8 cellular contexts compared by ENCODE assay signal in the genomic region with DNA sequence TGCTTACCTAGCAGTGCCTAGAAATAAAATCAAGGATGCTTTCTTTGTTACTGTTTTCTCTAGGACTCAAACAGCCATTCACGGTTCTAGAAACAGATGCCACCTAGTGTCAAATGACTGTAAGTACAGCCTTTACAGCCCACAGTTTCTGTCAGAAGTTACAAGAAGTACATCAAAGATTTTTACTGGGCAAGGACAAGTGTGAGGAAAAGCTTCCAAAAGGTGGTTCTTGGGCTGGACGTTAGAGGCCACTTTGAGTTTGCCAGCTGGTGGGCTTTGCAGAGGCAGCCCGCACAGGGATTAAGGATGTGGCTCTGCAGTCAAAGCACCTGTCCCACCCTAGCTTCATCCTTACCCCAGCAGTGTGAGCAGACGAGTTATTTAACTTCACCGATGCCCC. TPM values are rescaled to one million over a fixed set of nuclear protein-coding genes. Genes with fewer than 3 reads are reported as not detected.
DNase-seq lines count a peak whose midpoint lies in the region; ATAC-seq and TF ChIP-seq lines count a peak whose summit lies in the region.

No MANE protein-coding gene starts in this region.

- H3K4me3 Mint-ChIP-seq in activated T-cell treated with anti-CD3 and anti-CD28 coated beads, Interleukin-2, amount 50 U/mL, for 24 hours: no peak overlapping the region
- no peak overlapping the region for H3K4me3 Mint-ChIP-seq in endothelial cell (ENCODE audit: unreplicated experiment)

- no peak for TF ChIP-seq POLR2A in NB4 (IDR thresholded peaks at IDR 0.05; ENCODE audit: extremely low read depth, insufficient read length)

- intact Hi-C loops in mucosa of descending colon (cut with DNase I, micrococcal nuclease): no loop called here

- no peaks in the 10 kb centered on the region for H3K36me3 Mint-ChIP-seq in activated T-cell treated with anti-CD3 and anti-CD28 coated beads, Interleukin-2, amount 50 U/mL, for 24 hours (ENCODE audit: low read depth)
- H3K36me3 Mint-ChIP-seq in endothelial cell (ENCODE audit: low read depth, unreplicated experiment): no peaks in the 10 kb centered on the region

- no peaks in the 10 kb centered on the region for H3K27me3 Mint-ChIP-seq in activated T-cell treated with anti-CD3 and anti-CD28 coated beads, Interleukin-2, amount 50 U/mL, for 24 hours
- H3K27me3 Mint-ChIP-seq in endothelial cell (ENCODE audit: unreplicated experiment): peaks cover 2% of the 10 kb centered on the region

- in situ Hi-C loops in SK-MEL-5 (cut with HindIII; ENCODE audit: low pct_unique_long_range_greater_than_20kb, low sequenced_read_pairs): no loop called here

- peak; percentile 42 for DNase-seq in activated T-cell treated with anti-CD3 and anti-CD28 coated beads, Interleukin-2, amount 50 U/mL, for 24 hours
- no peak for DNase-seq in activated T-cell treated with anti-CD3 and anti-CD28 coated beads, Interleukin-2, amount 50 U/mL, for 48 hours
- DNase-seq in NB4 (ENCODE audit: low read depth): peak; percentile 80
- DNase-seq in SK-MEL-5 (ENCODE audit: low read depth, low spot score): peak; percentile 72
- DNase-seq in endothelial cell (ENCODE audit: low spot score): peak; percentile 17
- DNase-seq in mucosa of descending colon: peak in 1 of 3 donors; percentile 54

- H3K9me3 ChIP-seq in mucosa of descending colon: no peaks in the 10 kb centered on the region

- H3K4me1 ChIP-seq in mucosa of descending colon (ENCODE audit: low read depth): peaks cover 56% of the 10 kb centered on the region

- no peak overlapping the region for H3K27ac Mint-ChIP-seq in activated T-cell treated with anti-CD3 and anti-CD28 coated beads, Interleukin-2, amount 50 U/mL, for 24 hours
- no peak overlapping the region for H3K27ac Mint-ChIP-seq in endothelial cell (ENCODE audit: unreplicated experiment)

- peak; percentile 74 for ATAC-seq in mucosa of descending colon
- no peak for ATAC-seq in HG03469 (IDR thresholded peaks at IDR 0.05; ENCODE audit: unreplicated experiment)
- ATAC-seq in GM21717 (IDR thresholded peaks at IDR 0.05; ENCODE audit: unreplicated experiment): no peak

- H3K9me3 Mint-ChIP-seq in activated T-cell treated with anti-CD3 and anti-CD28 coated beads, Interleukin-2, amount 50 U/mL, for 24 hours: no peaks in the 10 kb centered on the region
- no peaks in the 10 kb centered on the region for H3K9me3 Mint-ChIP-seq in endothelial cell (ENCODE audit: unreplicated experiment)

- H3K36me3 ChIP-seq in mucosa of descending colon (ENCODE audit: low read depth): no peaks in the 10 kb centered on the region

- peak; percentile 92 for TF ChIP-seq CTCF in NB4 (IDR thresholded peaks at IDR 0.05; ENCODE audit: low read depth, low read length)
- TF ChIP-seq CTCF in endothelial cell (IDR thresholded peaks at IDR 0.05; ENCODE audit: unreplicated experiment): peak; percentile 89
- peak; percentile 67 for TF ChIP-seq CTCF in mucosa of descending colon (IDR thresholded peaks at IDR 0.05)

- no peak overlapping the region for H3K4me3 ChIP-seq in NB4 (ENCODE audit: low read depth, low read length)
- no peak overlapping the region for H3K4me3 ChIP-seq in mucosa of descending colon

- H3K4me1 Mint-ChIP-seq in activated T-cell treated with anti-CD3 and anti-CD28 coated beads, Interleukin-2, amount 50 U/mL, for 24 hours (ENCODE audit: low read depth): peaks cover 70% of the 10 kb centered on the region
- H3K4me1 Mint-ChIP-seq in endothelial cell (ENCODE audit: unreplicated experiment): peaks cover 26% of the 10 kb centered on the region

RNA-seq across cellular contexts. Expression of gene KMT5B, which starts 6.9 kb away (rescaled TPM):
- 14.7 and 16.5 TPM in 2 replicates for total RNA-seq in SK-MEL-5 (2014; rRNA removed; shearing (Covaris generic))
- polyA plus RNA-seq in SK-MEL-5 (2015; cell fraction: cytosol; rRNA removed): 17.8 and 20.7 TPM in 2 replicates
- polyA plus RNA-seq in SK-MEL-5 (2015; cell fraction: nucleus; rRNA removed): 30.2 and 31.2 TPM in 2 replicates
- total RNA-seq in endothelial cell (ENCODE audit: unreplicated experiment): 46.8 TPM
- total RNA-seq in mucosa of descending colon: 10 to 100 TPM; 56.4 to 71.3 (median 65.1) TPM

Comparison
In these comparisons a context has a peak if more than half of its experiments do, and no peak if none do; other contexts are left out.
1. DNase-seq: peak in activated T-cell treated with anti-CD3 and anti-CD28 coated beads, Interleukin-2, amount 50 U/mL, for 24 hours (single experiment), NB4 (single experiment), SK-MEL-5 (single experiment) and endothelial cell (single experiment); none in activated T-cell treated with anti-CD3 and anti-CD28 coated beads, Interleukin-2, amount 50 U/mL, for 48 hours (0 of 2).
2. Peak in every context shown above with its lines, with median percentiles within 50 percentile points of each other: CTCF ChIP-seq.